In genomic region chr15:101389362-101389761, GRCh38 we compare ENCODE assay signal across 19 cellular contexts.
A peak's percentile ranks its signal among the peaks of the same experiment; 100 is the strongest.
DNase-seq lines count a peak whose midpoint lies in the region; ATAC-seq and TF ChIP-seq lines count a peak whose summit lies in the region.
"Had no signal": no experiment of that assay in that cellular context is flagged by ENCODE, and none has a peak within 500 bp of the region (broad histone marks: within the 10 kb centered on the region; RNA-seq: fewer than 3 reads in every experiment).

No MANE protein-coding gene starts in this region.

- H3K9me3 ChIP-seq in BLaER1 (no peaks in the 10 kb centered on the region), WERI-Rb-1 (ENCODE audit: severe bottlenecking) (no peaks in the 10 kb centered on the region), spleen (no peaks in the 10 kb centered on the region), gastroesophageal sphincter (no peaks in the 10 kb centered on the region)
- H3K9me3 ChIP-seq: HAP-1 had no signal

- H4K20me1 ChIP-seq in BLaER1: no peaks in the 10 kb centered on the region

- no peak overlapping the region for H3K9ac ChIP-seq in BLaER1

- TF ChIP-seq POLR2A in spleen (IDR thresholded peaks at IDR 0.05): no peak
- TF ChIP-seq POLR2A in gastroesophageal sphincter (IDR thresholded peaks at IDR 0.05): no peak

- ATAC-seq in gastroesophageal sphincter: no peak
- ATAC-seq in GM19452 (IDR thresholded peaks at IDR 0.05; ENCODE audit: unreplicated experiment): no peak

- TF ChIP-seq CTCF in WERI-Rb-1 (IDR thresholded peaks at IDR 0.05; ENCODE audit: low read depth, low read length): no peak
- TF ChIP-seq CTCF in spleen (IDR thresholded peaks at IDR 0.05 in 8 of 11, conservative IDR thresholded peaks at IDR 0.05 in 3 of 11): no peak
- no peak for TF ChIP-seq CTCF in gastroesophageal sphincter (IDR thresholded peaks at IDR 0.05)

- intact Hi-C loops in spleen (cut with DNase I; ENCODE audit: low total_unique reads): no loop called here

- DNase-seq in NCI-H82 (lab: John Stamatoyannopoulos, UW): peak; percentile 75
- DNase-seq in NCI-H82 treated with DMSO at 0.1 percent for 48 hours (lab: John Stamatoyannopoulos, UW; ENCODE audit: unreplicated experiment): no peak
- no peak for DNase-seq in WERI-Rb-1
- DNase-seq in spleen: peak; percentile 61
- DNase-seq in iPS-NIHi11 (ENCODE audit: low spot score): no peak
- DNase-seq: C1 segment of cervical spinal cord; Calu3; CD4-positive, alpha-beta memory T cell; COR-L47; DMS53; DMS79 treated with DMSO at 0.1 percent for 48 hours; GF-D8; GOT3; HFFc6 had no signal

- H3K36me3 ChIP-seq in BLaER1 (peaks cover 15% of the 10 kb centered on the region; the same call in 1 of the 2 replicates), WERI-Rb-1 (no peaks in the 10 kb centered on the region), spleen (peaks cover 0 to 87% (median 14%) of the 10 kb centered on the region in 6 donors), gastroesophageal sphincter (no peaks in the 10 kb centered on the region)

- no peak overlapping the region for H3K27ac ChIP-seq in BLaER1
- peak overlapping the region; percentile 67 for H3K27ac ChIP-seq in WERI-Rb-1
- H3K27ac ChIP-seq in spleen: no peak overlapping the region
- H3K27ac ChIP-seq in gastroesophageal sphincter: no peak overlapping the region
- H3K27ac ChIP-seq: 22Rv1 had no signal

- no peaks in the 10 kb centered on the region for H3K27me3 ChIP-seq in BLaER1
- H3K27me3 ChIP-seq in WERI-Rb-1 (ENCODE audit: insufficient read depth, low read depth, severe bottlenecking): no peaks in the 10 kb centered on the region
- no peaks in the 10 kb centered on the region for H3K27me3 ChIP-seq in spleen (replicated peaks in 1 of 7)
- H3K27me3 ChIP-seq in gastroesophageal sphincter: no peaks in the 10 kb centered on the region

- H3K4me3 ChIP-seq in BLaER1: no peak overlapping the region
- no peak overlapping the region for H3K4me3 ChIP-seq in WERI-Rb-1 (ENCODE audit: low read depth, low read length)
- H3K4me3 ChIP-seq in spleen: no peak overlapping the region
- no peak overlapping the region for H3K4me3 ChIP-seq in gastroesophageal sphincter
- H3K4me3 ChIP-seq: HAP-1 had no signal

- 86 to 97% (median 96%) methylated on average over 9 of the region's 9 CpGs for WGBS in spleen, 5 donors
- 92 to 100% methylated on average over 6 of the region's 9 CpGs for WGBS in gastroesophageal sphincter (ENCODE audit: low coverage in 1 of 2), 2 donors

- no peak for TF ChIP-seq EP300 in gastroesophageal sphincter (IDR thresholded peaks at IDR 0.05)

- H3K4me2 ChIP-seq in BLaER1: peak overlapping the region; percentile 87

- H3K4me1 ChIP-seq in BLaER1: peaks cover 62% of the 10 kb centered on the region
- H3K4me1 ChIP-seq in spleen: peaks cover 0 to 46% (median 28%) of the 10 kb centered on the region in 6 donors
- H3K4me1 ChIP-seq in gastroesophageal sphincter: no peaks in the 10 kb centered on the region
- H3K4me1 ChIP-seq: HAP-1 had no signal

Comparison
In these comparisons a context has a peak if more than half of its experiments do, and no peak if none do; other contexts are left out.
1. DNase-seq: peak in NCI-H82 (single experiment) and spleen (single experiment); none in NCI-H82 treated with DMSO at 0.1 percent for 48 hours (single experiment), WERI-Rb-1 (single experiment) and iPS-NIHi11 (single experiment).